In the genomic region with DNA sequence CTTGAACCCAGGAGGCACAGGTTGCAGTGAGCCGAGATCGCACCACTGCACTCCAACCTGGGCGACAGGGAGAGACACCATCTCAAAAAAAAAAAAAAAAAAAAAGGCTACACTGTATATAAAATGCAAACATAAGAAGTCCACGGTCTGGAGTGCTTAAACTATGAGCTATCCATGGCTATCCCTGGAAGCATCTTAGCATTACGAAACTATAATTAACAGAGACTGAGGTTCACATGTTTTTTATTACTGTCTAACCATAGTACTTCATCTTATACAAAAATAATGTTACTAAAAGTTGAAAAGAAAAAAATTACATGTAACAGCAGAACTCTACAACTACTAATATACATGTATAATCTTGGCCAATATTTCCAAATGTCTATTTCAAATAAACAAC, we compare ENCODE assay signal across 24 cellular contexts. TPM values are rescaled to one million over a fixed set of nuclear protein-coding genes. Genes with fewer than 3 reads are reported as not detected.
DNase-seq lines count a peak whose midpoint lies in the region; ATAC-seq and TF ChIP-seq lines count a peak whose summit lies in the region.
"Had no signal": no experiment of that assay in that cellular context is flagged by ENCODE, and none has a peak within 500 bp of the region (broad histone marks: within the 10 kb centered on the region; RNA-seq: fewer than 3 reads in every experiment).

No MANE protein-coding gene starts in this region.

- no peaks in the 10 kb centered on the region for H3K27me3 Mint-ChIP-seq in HFFc6 (ENCODE audit: insufficient read depth)
- no peaks in the 10 kb centered on the region for H3K27me3 Mint-ChIP-seq in chondrocyte (ENCODE audit: low read depth)
- H3K27me3 Mint-ChIP-seq in nephron (ENCODE audit: low read depth) = no peaks in the 10 kb centered on the region
- H3K27me3 Mint-ChIP-seq: memory B cell had no signal

- peak overlapping the region; percentile 91 for H3K27ac Mint-ChIP-seq in HFFc6
- peak overlapping the region; percentile 67 for H3K27ac Mint-ChIP-seq in chondrocyte (ENCODE audit: unreplicated experiment)
- H3K27ac Mint-ChIP-seq in nephron = peak overlapping the region; percentile 64 to 68 (median 68)
- H3K27ac Mint-ChIP-seq: activated T-helper 1 cell treated with anti-CD3 and anti-CD28 coated beads, Interleukin-12 subunit alpha, Interleukin-12 subunit beta, Interleukin-2, Interleukin-4 antibody, amounts not matched to agents 30 ng/mL and 10 ng/mL and 1 ng/mL, durations not matched to agents 14 hours and 24 hours and 36 hours; CD8-positive, alpha-beta T cell; memory B cell; stimulated activated effector memory CD8-positive, alpha-beta T cell treated with anti-CD3 and anti-CD28 coated beads, Interleukin-12 subunit alpha, Interleukin-12 subunit beta, amount 100 ng/mL, for 72 hours had no signal

- H3K9me3 Mint-ChIP-seq in HFFc6 (no peaks in the 10 kb centered on the region), chondrocyte (ENCODE audit: low read depth) (no peaks in the 10 kb centered on the region), nephron (no peaks in the 10 kb centered on the region)
- H3K9me3 Mint-ChIP-seq: activated T-helper 1 cell treated with anti-CD3 and anti-CD28 coated beads, Interleukin-12 subunit alpha, Interleukin-12 subunit beta, Interleukin-2, Interleukin-4 antibody, amounts not matched to agents 30 ng/mL and 10 ng/mL and 1 ng/mL, durations not matched to agents 14 hours and 24 hours and 36 hours; CD8-positive, alpha-beta T cell; memory B cell; stimulated activated effector memory CD8-positive, alpha-beta T cell treated with anti-CD3 and anti-CD28 coated beads, Interleukin-12 subunit alpha, Interleukin-12 subunit beta, amount 100 ng/mL, for 72 hours had no signal

- peak; percentile 24 for DNase-seq in AG09309 (ENCODE audit: low read depth)
- peak; percentile 22 for DNase-seq in HFFc6
- no peak for DNase-seq in chondrocyte (ENCODE audit: low spot score)
- no peak for DNase-seq in GM19240 (ENCODE audit: insufficient read length, low spot score)
- DNase-seq in A172 (ENCODE audit: low spot score) = no peak
- no peak for DNase-seq in DMS53 (lab: John Stamatoyannopoulos, UW)
- DNase-seq: activated naive CD4-positive, alpha-beta T cell treated with anti-CD3 and anti-CD28 coated beads, Interleukin-2, amount 50 U/mL, for 16 hours; aorta; CD8-positive, alpha-beta T cell; dermis blood vessel endothelial cell; heart right ventricle; left cardiac atrium; NCI-H1092 treated with DMSO at 0.1 percent for 48 hours; NCI-H2029 treated with DMSO at 0.1 percent for 48 hours; NCI-H2227 treated with DMSO at 0.1 percent for 48 hours; NCI-H69; occipital lobe; spleen; stimulated activated CD4-positive, alpha-beta T cell treated with anti-CD3 and anti-CD28 coated beads, Interleukin-2, amount 100 ng/mL, for 48 hours had no signal

- no peak for ATAC-seq in esophagus mucosa
- ATAC-seq: CD8-positive, alpha-beta T cell; heart right ventricle; stimulated activated effector memory CD8-positive, alpha-beta T cell treated with anti-CD3 and anti-CD28 coated beads, Interleukin-12 subunit alpha, Interleukin-12 subunit beta, amount 100 ng/mL, for 72 hours had no signal

- no peak overlapping the region for H3K4me3 ChIP-seq in AG09309 (ENCODE audit: control insufficient read depth, low read depth, low read length)
- H3K4me3 ChIP-seq: heart right ventricle, spleen had no signal

- TF ChIP-seq CTCF in AG09309 (IDR thresholded peaks at IDR 0.05; ENCODE audit: control insufficient read depth, insufficient read depth, low read depth, low read length, missing control alignments) = no peak
- TF ChIP-seq CTCF in HFFc6 (IDR thresholded peaks at IDR 0.05) = no peak
- TF ChIP-seq CTCF in chondrocyte (IDR thresholded peaks at IDR 0.05) = no peak
- no peak for TF ChIP-seq CTCF in nephron (IDR thresholded peaks at IDR 0.05; ENCODE audit: unreplicated experiment in 3 of 3)

- H3K4me3 Mint-ChIP-seq in HFFc6 (peak overlapping the region; percentile 74), chondrocyte (ENCODE audit: unreplicated experiment) (no peak overlapping the region), nephron (no peak overlapping the region)
- H3K4me3 Mint-ChIP-seq: activated T-helper 1 cell treated with anti-CD3 and anti-CD28 coated beads, Interleukin-12 subunit alpha, Interleukin-12 subunit beta, Interleukin-2, Interleukin-4 antibody, amounts not matched to agents 30 ng/mL and 10 ng/mL and 1 ng/mL, durations not matched to agents 14 hours and 24 hours and 36 hours; CD8-positive, alpha-beta T cell; memory B cell; stimulated activated effector memory CD8-positive, alpha-beta T cell treated with anti-CD3 and anti-CD28 coated beads, Interleukin-12 subunit alpha, Interleukin-12 subunit beta, amount 100 ng/mL, for 72 hours had no signal

- H3K4me1 Mint-ChIP-seq in HFFc6 (ENCODE audit: low read depth) (peaks cover 35% of the 10 kb centered on the region), chondrocyte (ENCODE audit: low read depth) (peaks cover 26% of the 10 kb centered on the region), nephron (peaks cover 9% of the 10 kb centered on the region)

- H3K36me3 Mint-ChIP-seq in HFFc6 (ENCODE audit: low read depth) (peaks cover 7% of the 10 kb centered on the region), chondrocyte (ENCODE audit: low read depth) (peaks cover 10% of the 10 kb centered on the region), nephron (ENCODE audit: low read depth) (peaks cover 38% of the 10 kb centered on the region)

RNA-seq across cellular contexts. Expression of a gene that starts 32.8 kb away (rescaled TPM):
- total RNA-seq in HFFc6 (2021; fragmentation: NEBNext Ultra II Directional; extraction: Animal tissue kit (Norgen Biotek cat#: 25700)) = 10 to 100 TPM; 36.0 to 46.2 (median 38.4) TPM
- 55.8 to 69.9 TPM (median 57.9 TPM) in 3 replicates for total RNA-seq in chondrocyte
- 19.9 TPM for total RNA-seq in esophagus mucosa
- total RNA-seq in A172 (2014; rRNA removed; shearing (Covaris generic)) = 28.5 and 44.1 TPM in 2 replicates

Comparison
In these comparisons a context has a peak if more than half of its experiments do, and no peak if none do; other contexts are left out.
1. DNase-seq: peak in AG09309 (single experiment) and HFFc6 (single experiment); none in chondrocyte (single experiment), GM19240 (single experiment), A172 (single experiment) and DMS53 (single experiment).
2. Peak in every context shown above with its lines, with median percentiles within 50 percentile points of each other: H3K27ac Mint-ChIP-seq.